In the genomic region with DNA sequence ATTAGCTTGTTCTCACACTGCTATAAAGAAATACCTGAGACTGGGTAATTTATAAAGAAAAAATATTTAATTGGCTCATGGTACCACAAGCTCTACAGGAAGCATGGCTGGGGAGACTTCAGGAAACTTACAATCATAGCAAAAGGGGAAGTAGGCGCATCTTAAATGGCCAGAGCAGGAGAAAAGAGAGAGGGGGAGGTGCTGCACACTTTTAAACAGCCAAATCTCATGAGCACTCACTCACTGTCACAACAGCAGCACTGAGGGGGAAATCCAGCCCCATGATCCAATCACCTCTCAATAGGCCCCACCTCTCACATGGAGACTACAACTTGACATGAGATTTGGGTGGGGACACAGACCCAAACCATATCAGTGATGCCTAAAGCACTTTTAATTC, we compare ENCODE assay signal across 34 cellular contexts.
DNase-seq lines count a peak whose midpoint lies in the region; ATAC-seq, FAIRE-seq and TF ChIP-seq lines count a peak whose summit lies in the region.
"Had no signal": no experiment of that assay in that cellular context is flagged by ENCODE, and none has a peak within 500 bp of the region (broad histone marks: within the 10 kb centered on the region; RNA-seq: fewer than 3 reads in every experiment).

No MANE protein-coding gene starts in this region.

- peaks cover 41% of the 10 kb centered on the region for H3K9me3 Mint-ChIP-seq in activated B cell treated with CpG ODN at 0.5 μM for 24 hours

- POLR2A ChIA-PET in activated B cell treated with CpG ODN at 0.5 μM for 24 hours (lab: Charles Lee) = no interaction called here

- no peak for DNase-seq in GM18507 (ENCODE audit: extremely low spot score, insufficient read length, low read depth)
- peak; percentile 46 for DNase-seq in NB4 (ENCODE audit: low read depth)
- DNase-seq in activated B cell treated with CpG ODN at 0.5 μM for 24 hours = no peak
- no peak for DNase-seq in left colon
- DNase-seq in mesenteric fat pad (ENCODE audit: low spot score) = no peak
- DNase-seq in T-helper 1 cell = no peak
- DNase-seq in NCI-H82 (lab: John Stamatoyannopoulos, UW) = no peak
- DNase-seq: activated CD4-positive, alpha-beta T cell treated with anti-CD3 and anti-CD28 coated beads for 36 hours; activated CD8-positive, alpha-beta memory T cell treated with anti-CD3 and anti-CD28 coated beads, Interleukin-2, amount 50 U/mL, for 48 hours; activated CD8-positive, alpha-beta T cell treated with anti-CD3 and anti-CD28 coated beads for 36 hours; activated naive CD4-positive, alpha-beta T cell treated with anti-CD3 and anti-CD28 coated beads, Interleukin-2, amount 50 U/mL, for 16 hours; amniotic stem cell; CD4-positive, alpha-beta T cell; cerebellar nuclear complex; esophagus squamous epithelium; foreskin keratinocyte; HCEC 1CT; heart left ventricle; naive thymus-derived CD4-positive, alpha-beta T cell; NCI-H1436; NCI-H2081 treated with DMSO at 0.1 percent for 48 hours; NCI-H2227 treated with DMSO at 0.1 percent for 48 hours; NCI-H526; nucleus accumbens; right lobe of liver; stimulated activated CD8-positive, alpha-beta memory T cell treated with anti-CD3 and anti-CD28 coated beads, Interleukin-4, amount 100 ng/mL, for 48 hours; thyroid gland had no signal

- TF ChIP-seq CTCF in NB4 (IDR thresholded peaks at IDR 0.05; ENCODE audit: low read depth, low read length) = no peak
- TF ChIP-seq CTCF in activated B cell treated with CpG ODN at 0.5 μM for 24 hours (IDR thresholded peaks at IDR 0.05) = no peak

- H3K4me3 ChIP-seq in NB4 (ENCODE audit: low read depth, low read length) = no peak overlapping the region
- H3K4me3 ChIP-seq: esophagus squamous epithelium, heart left ventricle, right lobe of liver, SK-N-MC, thyroid gland had no signal

- CTCF ChIA-PET in activated B cell treated with CpG ODN at 0.5 μM for 24 hours (lab: Charles Lee) = no interaction called here

- H3K4me3 Mint-ChIP-seq in activated B cell treated with CpG ODN at 0.5 μM for 24 hours = no peak overlapping the region
- H3K4me3 Mint-ChIP-seq: activated CD4-positive, alpha-beta T cell treated with anti-CD3 and anti-CD28 coated beads for 36 hours; activated CD8-positive, alpha-beta T cell treated with anti-CD3 and anti-CD28 coated beads for 36 hours; brain; CD4-positive, alpha-beta T cell; mesothelial cell of epicardium; naive thymus-derived CD4-positive, alpha-beta T cell; T-helper 1 cell treated with Interleukin-12 subunit alpha and Interleukin-12 subunit beta and Interleukin-4 antibody, amounts not matched to agents 30 μg/mL and 1 μg/mL, for 36 hours had no signal

- no peaks in the 10 kb centered on the region for H3K27me3 Mint-ChIP-seq in activated B cell treated with CpG ODN at 0.5 μM for 24 hours
- H3K27me3 Mint-ChIP-seq: brain, progenitor cell of endocrine pancreas had no signal

- peaks cover 9% of the 10 kb centered on the region for H3K36me3 Mint-ChIP-seq in activated B cell treated with CpG ODN at 0.5 μM for 24 hours (ENCODE audit: low read depth)
- H3K36me3 Mint-ChIP-seq: brain had no signal

- FAIRE-seq in GM18507 (lab: Jason Lieb, UNC) = peak; percentile 53
- FAIRE-seq: keratinocyte had no signal

- H3K27ac Mint-ChIP-seq in activated B cell treated with CpG ODN at 0.5 μM for 24 hours = no peak overlapping the region
- H3K27ac Mint-ChIP-seq: activated CD4-positive, alpha-beta T cell treated with anti-CD3 and anti-CD28 coated beads for 36 hours; activated CD8-positive, alpha-beta T cell treated with anti-CD3 and anti-CD28 coated beads for 36 hours; brain; CD4-positive, alpha-beta T cell; mesothelial cell of epicardium; naive thymus-derived CD4-positive, alpha-beta T cell; progenitor cell of endocrine pancreas; T-helper 1 cell treated with Interleukin-12 subunit alpha and Interleukin-12 subunit beta and Interleukin-4 antibody, amounts not matched to agents 30 μg/mL and 1 μg/mL, for 36 hours had no signal

- peaks cover 8% of the 10 kb centered on the region for H3K4me1 Mint-ChIP-seq in activated B cell treated with CpG ODN at 0.5 μM for 24 hours
- H3K4me1 Mint-ChIP-seq: brain; mesothelial cell of epicardium; naive thymus-derived CD4-positive, alpha-beta T cell had no signal

- ATAC-seq in HG03571 (IDR thresholded peaks at IDR 0.05; ENCODE audit: unreplicated experiment) = peak; percentile 30
- peak; percentile 60 for ATAC-seq in activated B cell treated with CpG ODN at 0.5 μM for 24 hours (ENCODE audit: low read depth)
- ATAC-seq in left colon = no peak
- ATAC-seq: activated CD4-positive, alpha-beta T cell treated with anti-CD3 and anti-CD28 coated beads for 36 hours; activated CD8-positive, alpha-beta T cell treated with anti-CD3 and anti-CD28 coated beads for 36 hours; foreskin keratinocyte; heart left ventricle; naive thymus-derived CD4-positive, alpha-beta T cell; right lobe of liver had no signal

- intact Hi-C loops in activated B cell treated with CpG ODN at 0.5 μM for 24 hours (cut with micrococcal nuclease) = no loop called here
- intact Hi-C loops in left colon (cut with DNase I, micrococcal nuclease) = no loop called here

- TF ChIP-seq POLR2A in NB4 (IDR thresholded peaks at IDR 0.05; ENCODE audit: extremely low read depth, insufficient read length) = no peak
